7 cellular contexts compared by ENCODE assay signal in the genomic region with DNA sequence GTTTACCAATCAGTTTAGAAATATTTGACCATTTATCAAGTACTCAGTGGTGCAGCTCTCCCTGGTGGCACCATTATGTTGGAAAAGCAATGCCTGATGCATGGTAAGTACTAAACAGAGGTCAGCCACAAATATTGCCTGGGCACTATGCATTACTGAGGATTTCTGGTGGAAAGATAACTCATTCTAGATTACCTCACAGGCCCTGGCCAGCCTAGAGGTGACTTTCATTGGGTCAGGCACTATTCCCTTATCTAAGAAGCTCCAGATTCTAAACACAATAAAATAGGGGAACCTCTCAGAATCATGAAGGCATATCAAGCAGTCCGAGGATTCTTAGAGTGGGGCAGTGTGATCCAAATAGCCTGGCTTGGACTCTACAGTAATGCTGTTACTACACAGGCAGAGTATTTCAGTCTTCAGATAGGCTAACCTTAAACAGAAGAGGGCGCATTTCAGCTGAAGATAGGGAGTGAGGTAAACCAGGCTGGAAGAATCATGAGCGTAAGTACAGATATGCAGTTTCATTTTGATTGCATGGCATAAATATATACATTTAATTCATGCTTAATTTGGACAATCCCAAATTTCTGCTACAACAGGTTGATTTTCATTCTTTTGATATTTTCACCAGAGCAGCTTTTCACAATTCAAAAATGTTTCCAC.
DNase-seq lines count a peak whose midpoint lies in the region; ATAC-seq and TF ChIP-seq lines count a peak whose summit lies in the region.

No MANE protein-coding gene starts in this region.

- peak; percentile 57 for TF ChIP-seq CTCF in GM12865 (IDR thresholded peaks at IDR 0.05; ENCODE audit: insufficient read depth, low read depth, low read length, missing control alignments)

- DNase-seq in GM12865 (ENCODE audit: low read depth) = peak; percentile 78
- peak; percentile 42 for DNase-seq in HPDE6-E6E7 (ENCODE audit: extremely low spot score)
- peak; percentile 12 for DNase-seq in SHP77 treated with DMSO at 0.1 percent for 48 hours (lab: John Stamatoyannopoulos, UW)
- peak; percentile 9 for DNase-seq in globus pallidus (ENCODE audit: low spot score)
- no peak for DNase-seq in NCI-H524 treated with DMSO at 0.1 percent for 48 hours (lab: John Stamatoyannopoulos, UW)
- DNase-seq in NK-92 treated with Interleukin-12 subunit alpha and Interleukin-12 subunit beta, amount 100 ng/mL, for 24 hours (lab: John Stamatoyannopoulos, UW) = no peak

- H3K4me3 ChIP-seq in GM12865 (ENCODE audit: low read depth, low read length) = peak overlapping the region; percentile 44

- peak; percentile 93 for ATAC-seq in GM21576 (IDR thresholded peaks at IDR 0.05; ENCODE audit: unreplicated experiment)

Comparison
In these comparisons a context has a peak if more than half of its experiments do, and no peak if none do; other contexts are left out.
1. DNase-seq: peak in GM12865 (single experiment), HPDE6-E6E7 (single experiment), SHP77 treated with DMSO at 0.1 percent for 48 hours (single experiment) and globus pallidus (single experiment); none in NCI-H524 treated with DMSO at 0.1 percent for 48 hours (single experiment) and NK-92 treated with Interleukin-12 subunit alpha and Interleukin-12 subunit beta, amount 100 ng/mL, for 24 hours (single experiment).